1 cellular context compared by ENCODE assay signal in genomic region chr1:236039736-236040670, GRCh38.
TF ChIP-seq lines count a peak whose summit lies in the region.

No MANE protein-coding gene starts in this region.

TF ChIP-seq in HepG2, 621 proteins besides CTCF, POLR2A, EP300 and RAD21 (continued from another document and continues in another):
- TF ChIP-seq RERE (CRISPR knock-in tag; IDR thresholded peaks at IDR 0.05; ENCODE audit: low read depth) = peak; percentile 71; the same call in 1 of the 2 replicates
- no peak for TF ChIP-seq AGO2 (optimal IDR thresholded peaks at IDR 0.05; ENCODE audit: low read depth, low read length)
- TF ChIP-seq MTA1 (CRISPR knock-in tag; IDR thresholded peaks at IDR 0.05; ENCODE audit: borderline replicate concordance) = no peak
- no peak for TF ChIP-seq ZNF557 (CRISPR knock-in tag; IDR thresholded peaks at IDR 0.05)
- TF ChIP-seq ZBTB43 (CRISPR knock-in tag; conservative IDR thresholded peaks at IDR 0.05) = peak; percentile 87
- TF ChIP-seq ZNF530 (CRISPR knock-in tag; IDR thresholded peaks at IDR 0.05; ENCODE audit: low read depth) = no peak
- TF ChIP-seq CREB3 (CRISPR knock-in tag; IDR thresholded peaks at IDR 0.05) = no peak
- peak; percentile 97 for TF ChIP-seq TEAD3 (CRISPR knock-in tag; optimal IDR thresholded peaks at IDR 0.05; ENCODE audit: borderline replicate concordance)
- TF ChIP-seq SCMH1 (CRISPR knock-in tag; IDR thresholded peaks at IDR 0.05; ENCODE audit: borderline replicate concordance) = no peak
- no peak for TF ChIP-seq ZNF839 (CRISPR knock-in tag; IDR thresholded peaks at IDR 0.05; ENCODE audit: borderline replicate concordance)
- TF ChIP-seq MIXL1 (CRISPR knock-in tag; IDR thresholded peaks at IDR 0.05) = peak; percentile 92
- no peak for TF ChIP-seq EEA1 (CRISPR knock-in tag; IDR thresholded peaks at IDR 0.05; ENCODE audit: borderline replicate concordance)
- TF ChIP-seq ZNF720 (CRISPR knock-in tag; IDR thresholded peaks at IDR 0.05) = no peak
- no peak for TF ChIP-seq ZMYM2 (CRISPR knock-in tag; IDR thresholded peaks at IDR 0.05)
- peak; percentile 79; the same call in 1 of the 2 replicates for TF ChIP-seq ARID3A (IDR thresholded peaks at IDR 0.05; ENCODE audit: low read depth, low read length)
- TF ChIP-seq LRRFIP1 (CRISPR knock-in tag; conservative IDR thresholded peaks at IDR 0.05) = no peak
- TF ChIP-seq ZNF576 (CRISPR knock-in tag; IDR thresholded peaks at IDR 0.05) = no peak
- TF ChIP-seq ARID4A (CRISPR knock-in tag; IDR thresholded peaks at IDR 0.05; ENCODE audit: borderline replicate concordance) = peak; percentile 73; the same call in 1 of the 2 replicates
- no peak for TF ChIP-seq ZBTB26 (CRISPR knock-in tag; IDR thresholded peaks at IDR 0.05; ENCODE audit: borderline replicate concordance)
- TF ChIP-seq ZNF781 (CRISPR knock-in tag; IDR thresholded peaks at IDR 0.05; ENCODE audit: borderline replicate concordance, not compliant biosample characterization) = no peak
- peak; percentile 65; the same call in 1 of the 2 replicates for TF ChIP-seq SIN3A (IDR thresholded peaks at IDR 0.05; ENCODE audit: borderline replicate concordance, low read depth, low read length)
- peak; percentile 64 for TF ChIP-seq HDAC1 (CRISPR knock-in tag; IDR thresholded peaks at IDR 0.05)
- TF ChIP-seq ETV6 (CRISPR knock-in tag; conservative IDR thresholded peaks at IDR 0.05) = no peak
- TF ChIP-seq GATAD2A (CRISPR knock-in tag; IDR thresholded peaks at IDR 0.05) = peak; percentile 91
- TF ChIP-seq KLF16 (CRISPR knock-in tag; IDR thresholded peaks at IDR 0.05) = peak in 1 of 2 experiments; percentile 63; a peak in 2 of 4 replicates
- 0 out of 2 replicates have a peak, but pooled peaks have one; percentile 63 for TF ChIP-seq ZKSCAN8 (CRISPR knock-in tag; IDR thresholded peaks at IDR 0.05; ENCODE audit: borderline replicate concordance)
- TF ChIP-seq ZNF260 (CRISPR knock-in tag; IDR thresholded peaks at IDR 0.05; ENCODE audit: borderline replicate concordance, low read depth) = no peak
- TF ChIP-seq ZNF749 (CRISPR knock-in tag; IDR thresholded peaks at IDR 0.05; ENCODE audit: borderline replicate concordance) = no peak
- TF ChIP-seq ZNF574 (CRISPR knock-in tag; IDR thresholded peaks at IDR 0.05) = peak; percentile 70
- TF ChIP-seq GATA4 (IDR thresholded peaks at IDR 0.05; ENCODE audit: borderline replicate concordance, low read depth) = no peak
- TF ChIP-seq HOMEZ (CRISPR knock-in tag; IDR thresholded peaks at IDR 0.05; ENCODE audit: low read depth) = peak; percentile 66; the same call in 1 of the 2 replicates
- TF ChIP-seq ZNF616 (CRISPR knock-in tag; IDR thresholded peaks at IDR 0.05; ENCODE audit: low read depth) = no peak
- peak; percentile 77; the same call in 1 of the 2 replicates for TF ChIP-seq NR2C2 (CRISPR knock-in tag; IDR thresholded peaks at IDR 0.05; ENCODE audit: borderline replicate concordance)
- no peak for TF ChIP-seq HOXA7 (CRISPR knock-in tag; IDR thresholded peaks at IDR 0.05)
